8 cellular contexts compared by ENCODE assay signal in the genomic region with DNA sequence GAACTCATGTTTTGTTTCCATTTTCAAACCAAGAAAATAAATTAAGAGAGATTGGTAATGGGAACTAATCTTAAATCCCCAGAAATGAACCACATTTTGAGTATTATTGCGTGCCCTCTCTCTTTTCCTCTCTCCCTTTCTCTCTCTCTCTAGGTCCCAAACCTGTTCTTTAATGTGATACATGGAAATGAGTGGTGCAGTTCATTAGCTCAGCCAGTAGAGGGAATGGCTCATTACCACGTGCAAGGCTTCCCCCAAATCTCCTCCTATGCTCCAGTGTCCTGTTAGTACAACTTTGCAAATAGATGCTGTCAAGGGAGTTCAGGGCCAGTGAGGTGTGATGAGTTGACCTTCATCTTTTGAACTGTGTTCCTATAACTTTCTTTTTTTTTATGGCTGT.
DNase-seq lines count a peak whose midpoint lies in the region; ATAC-seq, FAIRE-seq and TF ChIP-seq lines count a peak whose summit lies in the region.

No MANE protein-coding gene starts in this region.

- H4K20me1 ChIP-seq in mammary epithelial cell (ENCODE audit: insufficient read depth, low read length): no peaks in the 10 kb centered on the region

- no peak overlapping the region for H3K4me2 ChIP-seq in mammary epithelial cell (ENCODE audit: insufficient read depth, low read depth, low read length)

- no peak for FAIRE-seq in GM12891 (lab: Jason Lieb, UNC)

- no peak overlapping the region for H3K9ac ChIP-seq in mammary epithelial cell (ENCODE audit: insufficient read depth, low read length)

- TF ChIP-seq CTCF in AG10803 (conservative IDR thresholded peaks at IDR 0.05; ENCODE audit: low read length) (peak; percentile 53), mammary epithelial cell (conservative IDR thresholded peaks at IDR 0.05 in 1 of 2, IDR thresholded peaks at IDR 0.05 in 1 of 2; ENCODE audit: extremely low read depth in 1 of 2, insufficient read depth in 1 of 2, low read depth in 1 of 2, low read length in 2 of 2) (peak; percentile 18 to 28), mucosa of descending colon (IDR thresholded peaks at IDR 0.05) (no peak)

- TF ChIP-seq POLR2A in GM12891 (IDR thresholded peaks at IDR 0.05; ENCODE audit: low read depth, low read length): no peak

- DNase-seq in AG10803 (ENCODE audit: low read depth): peak; percentile 24
- peak; percentile 23 for DNase-seq in GM12891 (ENCODE audit: insufficient read length, low spot score)
- DNase-seq in NCI-H748 treated with DMSO at 0.1 percent for 48 hours (lab: John Stamatoyannopoulos, UW): peak; percentile 75
- peak; percentile 11 for DNase-seq in mammary epithelial cell
- DNase-seq in mucosa of descending colon: peak in 1 of 3 donors; percentile 43
- DNase-seq in islet precursor cell: no peak

- ATAC-seq in HG02885 (IDR thresholded peaks at IDR 0.05; ENCODE audit: poor library complexity, unreplicated experiment) (peak; percentile 93), mucosa of descending colon (peak; percentile 91), GM21717 (IDR thresholded peaks at IDR 0.05; ENCODE audit: unreplicated experiment) (no peak)

- WGBS in mammary epithelial cell (ENCODE audit: low coverage, missing lambda C conversion rate): 25% methylated on average over 2 of the region's 2 CpGs

- no peaks in the 10 kb centered on the region for H3K27me3 ChIP-seq in mammary epithelial cell (ENCODE audit: insufficient read depth, low read length)

- dilution Hi-C loops in mammary epithelial cell (cut with HindIII; ENCODE audit: low sequenced_read_pairs): no loop called here

- peaks cover 4% of the 10 kb centered on the region for H3K9me3 ChIP-seq in mammary epithelial cell (replicated peaks; ENCODE audit: insufficient read depth, low read length)
- no peaks in the 10 kb centered on the region for H3K9me3 ChIP-seq in mucosa of descending colon

- in situ Hi-C loops in mammary epithelial cell (cut with MboI; ENCODE audit: low sequenced_read_pairs in 2 of 2): no loop called here

- H3K4me1 ChIP-seq in mammary epithelial cell (ENCODE audit: insufficient read depth, low read length) (no peaks in the 10 kb centered on the region), mucosa of descending colon (ENCODE audit: low read depth) (no peaks in the 10 kb centered on the region)

- H3K27ac ChIP-seq in mammary epithelial cell (ENCODE audit: insufficient read depth, low read depth, low read length): no peak overlapping the region

- H3K36me3 ChIP-seq in mammary epithelial cell (ENCODE audit: insufficient read depth, low read length) (no peaks in the 10 kb centered on the region), mucosa of descending colon (ENCODE audit: low read depth) (no peaks in the 10 kb centered on the region)

- H3K79me2 ChIP-seq in mammary epithelial cell (ENCODE audit: insufficient read depth, low read length): no peaks in the 10 kb centered on the region

- CTCF ChIA-PET in mammary epithelial cell (lab: Charles Lee; ENCODE audit: low non-redundant PET): no interaction called here

- BruUV-seq in mammary epithelial cell (replicated peaks; lab: Mats Ljungman, UMichigan): no TSS peak

- H3K4me3 ChIP-seq in AG10803 (ENCODE audit: low read length): no peak overlapping the region
- no peak overlapping the region for H3K4me3 ChIP-seq in mammary epithelial cell (replicated peaks in 1 of 3; ENCODE audit: insufficient read depth in 1 of 3, low read depth in 2 of 3, low read length in 3 of 3)
- no peak overlapping the region for H3K4me3 ChIP-seq in mucosa of descending colon

- no peak overlapping the region for H2AFZ ChIP-seq in mammary epithelial cell (ENCODE audit: low read depth, low read length)

- intact Hi-C loops in mammary epithelial cell (cut with micrococcal nuclease) (no loop called here), mucosa of descending colon (cut with DNase I, micrococcal nuclease) (no loop called here)

TF ChIP-seq in GM12891, 5 proteins besides CTCF, POLR2A, EP300 and RAD21:
- TF ChIP-seq TAF1 (IDR thresholded peaks at IDR 0.05; ENCODE audit: low read depth, low read length) (no peak), POLR2AphosphoS5 (IDR thresholded peaks at IDR 0.05; ENCODE audit: low read depth, low read length) (no peak), SPI1 (IDR thresholded peaks at IDR 0.05; ENCODE audit: low read depth, low read length) (no peak), PAX5 (IDR thresholded peaks at IDR 0.05; ENCODE audit: insufficient read depth, low read length, severe bottlenecking) (no peak), POU2F2 (IDR thresholded peaks at IDR 0.05; ENCODE audit: low read depth, low read length) (no peak)
